Comparison of ENCODE assay signal across 29 cellular contexts in the genomic region with DNA sequence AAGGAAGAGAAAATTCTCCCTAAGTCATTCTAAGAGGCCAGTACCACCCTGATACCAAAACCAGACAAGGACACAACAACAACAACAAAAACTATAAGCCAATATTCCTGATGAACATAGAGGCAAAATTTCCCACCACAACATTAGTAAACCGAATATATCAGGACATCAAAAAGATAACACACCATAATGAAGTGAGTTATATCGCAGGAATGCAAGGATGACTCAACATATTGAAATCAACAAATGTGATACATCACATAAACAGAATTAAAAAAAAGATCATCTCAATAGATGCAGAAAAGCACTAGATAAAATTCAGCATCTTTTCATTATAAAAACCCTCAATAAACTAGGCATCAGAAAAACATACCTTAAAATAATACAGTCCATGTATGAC.
"Had no signal": no experiment of that assay in that cellular context is flagged by ENCODE, and none has a peak within 500 bp of the region (broad histone marks: within the 10 kb centered on the region; RNA-seq: fewer than 3 reads in every experiment).

No MANE protein-coding gene starts in this region.

- ATAC-seq: activated CD4-positive, CD25-positive, alpha-beta regulatory T cell treated with anti-CD3 and anti-CD28 coated beads, Interleukin-2, amount 50 U/mL, for 24 hours; gastroesophageal sphincter; left colon; naive thymus-derived CD4-positive, alpha-beta T cell; sciatic nerve had no signal

- H3K4me3 ChIP-seq: cardiac muscle cell, colonic mucosa, gastroesophageal sphincter, hepatocyte, ovary, prostate gland, skin epidermis, thoracic aorta, uterus had no signal

- H3K27ac ChIP-seq: cardiac muscle cell, colonic mucosa, gastroesophageal sphincter, hepatocyte, ovary, prostate gland, skin epidermis, thoracic aorta, uterus, WERI-Rb-1 had no signal

- DNase-seq: activated CD4-positive, alpha-beta memory T cell treated with anti-CD3 and anti-CD28 coated beads for 36 hours; activated CD4-positive, alpha-beta T cell treated with anti-CD3 and anti-CD28 coated beads for 48 hours; activated CD8-positive, alpha-beta memory T cell treated with anti-CD3 and anti-CD28 coated beads, Interleukin-2, amount 50 U/mL, for 4 hours; activated effector memory CD4-positive, alpha-beta T cell treated with anti-CD3 and anti-CD28 coated beads, Interleukin-2, amount 50 U/mL, for 16 hours; activated naive CD4-positive, alpha-beta T cell treated with anti-CD3 and anti-CD28 coated beads, Interleukin-2, amount 50 U/mL, for 16 hours; activated T-cell treated with anti-CD3 and anti-CD28 coated beads, Interleukin-2, amount 50 U/mL, for 1 hour; cerebellar nuclear complex; colonic mucosa; effector memory CD4-positive, alpha-beta T cell; erythroblast; left colon; midbrain; naive thymus-derived CD4-positive, alpha-beta T cell; ovary; retina; stimulated activated CD4-positive, alpha-beta T cell treated with anti-CD3 and anti-CD28 coated beads, Interleukin-12 subunit alpha, Interleukin-12 subunit beta, amount 100 ng/mL, for 4 hours; stimulated activated CD4-positive, alpha-beta T cell treated with anti-CD3 and anti-CD28 coated beads, Interleukin-4, amount 100 ng/mL, for 1 hour; T-helper 9 cell; trophoblast cell; uterus; WERI-Rb-1 had no signal

- H3K9me3 ChIP-seq: colonic mucosa, gastroesophageal sphincter, ovary, prostate gland, thoracic aorta, uterus had no signal

- H3K27me3 ChIP-seq: cardiac muscle cell, colonic mucosa, gastroesophageal sphincter, hepatocyte, ovary, uterus had no signal

- H3K36me3 ChIP-seq: cardiac muscle cell, colonic mucosa, gastroesophageal sphincter, ovary, prostate gland, thoracic aorta, uterus, WERI-Rb-1 had no signal

- H3K4me1 ChIP-seq: colonic mucosa, gastroesophageal sphincter, prostate gland, uterus had no signal
